Comparison of ENCODE assay signal across 1 cellular context in the genomic region with DNA sequence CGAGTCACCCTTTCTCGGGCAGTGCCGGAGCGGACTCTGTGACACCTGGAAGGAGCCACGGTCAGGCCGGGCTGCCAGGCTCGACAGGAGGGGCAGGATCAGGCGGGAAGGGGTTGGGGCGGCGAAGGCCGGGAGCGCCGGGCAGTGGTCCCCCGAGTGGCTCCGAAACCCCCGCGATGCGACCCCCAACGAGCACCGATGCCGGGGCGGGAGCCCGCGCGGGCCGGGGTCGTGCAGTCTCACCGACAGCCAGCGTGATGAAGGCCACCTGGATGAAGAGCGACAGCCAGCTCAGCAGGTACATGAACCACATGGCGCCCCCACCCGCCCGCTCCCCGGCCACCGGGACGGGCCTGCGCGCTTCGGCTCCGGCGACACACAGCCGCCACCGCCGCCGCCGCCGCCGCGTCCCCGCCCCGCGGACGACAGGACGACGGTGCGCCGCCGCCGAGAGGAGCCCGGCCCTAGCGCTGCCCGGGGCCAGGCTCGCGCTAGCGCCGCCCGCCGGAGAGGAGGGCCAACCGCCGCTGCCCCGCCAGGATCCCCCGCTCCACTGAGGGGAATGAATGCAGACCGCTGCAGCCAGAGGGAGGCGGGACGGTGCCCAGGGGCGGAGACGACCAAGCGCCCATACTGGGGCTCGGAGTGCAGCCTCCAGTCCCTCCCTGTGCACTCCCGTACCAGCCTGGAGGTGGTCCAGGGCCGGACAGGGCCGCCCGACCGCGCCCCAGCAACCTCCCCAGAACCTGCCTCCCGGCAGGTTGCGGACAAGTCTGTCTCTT.
TF ChIP-seq lines count a peak whose summit lies in the region.

Gene TEX261 (minus strand): TSS at position 429 of the 782 bp plus-strand sequence. CDS start 116 bp downstream, at position 313.

TF ChIP-seq in HepG2, 621 proteins besides CTCF, POLR2A, EP300 and RAD21 (continued from another document and continues in another):
- TF ChIP-seq, protein P1, sequence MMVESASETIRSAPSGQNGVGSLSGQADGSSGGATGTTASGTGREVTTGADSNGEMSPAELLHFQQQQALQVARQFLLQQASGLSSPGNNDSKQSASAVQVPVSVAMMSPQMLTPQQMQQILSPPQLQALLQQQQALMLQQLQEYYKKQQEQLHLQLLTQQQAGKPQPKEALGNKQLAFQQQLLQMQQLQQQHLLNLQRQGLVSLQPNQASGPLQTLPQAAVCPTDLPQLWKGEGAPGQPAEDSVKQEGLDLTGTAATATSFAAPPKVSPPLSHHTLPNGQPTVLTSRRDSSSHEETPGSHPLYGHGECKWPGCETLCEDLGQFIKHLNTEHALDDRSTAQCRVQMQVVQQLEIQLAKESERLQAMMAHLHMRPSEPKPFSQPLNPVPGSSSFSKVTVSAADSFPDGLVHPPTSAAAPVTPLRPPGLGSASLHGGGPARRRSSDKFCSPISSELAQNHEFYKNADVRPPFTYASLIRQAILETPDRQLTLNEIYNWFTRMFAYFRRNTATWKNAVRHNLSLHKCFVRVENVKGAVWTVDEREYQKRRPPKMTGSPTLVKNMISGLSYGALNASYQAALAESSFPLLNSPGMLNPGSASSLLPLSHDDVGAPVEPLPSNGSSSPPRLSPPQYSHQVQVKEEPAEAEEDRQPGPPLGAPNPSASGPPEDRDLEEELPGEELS (CRISPR knock-in tag; IDR thresholded peaks at IDR 0.05): no peak; the same call in 1 of the 2 replicates
- TF ChIP-seq ZKSCAN8 (CRISPR knock-in tag; IDR thresholded peaks at IDR 0.05; ENCODE audit: borderline replicate concordance) (no peak; the same call in 1 of the 2 replicates), ZNF766 (CRISPR knock-in tag; IDR thresholded peaks at IDR 0.05; ENCODE audit: borderline replicate concordance) (no peak), FOXK1 (CRISPR knock-in tag; IDR thresholded peaks at IDR 0.05; ENCODE audit: borderline replicate concordance, low read depth) (no peak), ZNF10 (CRISPR knock-in tag; IDR thresholded peaks at IDR 0.05; ENCODE audit: borderline replicate concordance, low read depth) (no peak), NR2F1 (CRISPR knock-in tag; IDR thresholded peaks at IDR 0.05) (no peak), ZNF891 (CRISPR knock-in tag; IDR thresholded peaks at IDR 0.05) (no peak), GPBP1L1 (CRISPR knock-in tag; IDR thresholded peaks at IDR 0.05) (no peak), ZBTB20 (CRISPR knock-in tag; IDR thresholded peaks at IDR 0.05; ENCODE audit: borderline replicate concordance, low read depth) (0 out of 2 replicates have a peak, but pooled peaks have one; percentile 24), HMG20A (CRISPR knock-in tag; IDR thresholded peaks at IDR 0.05; ENCODE audit: borderline replicate concordance) (no peak), SIN3B (IDR thresholded peaks at IDR 0.05; ENCODE audit: low read length) (no peak), ZNF839 (CRISPR knock-in tag; IDR thresholded peaks at IDR 0.05; ENCODE audit: borderline replicate concordance) (no peak), ZNF652 (CRISPR knock-in tag; IDR thresholded peaks at IDR 0.05; ENCODE audit: borderline replicate concordance, low read depth) (no peak), ZNF549 (CRISPR knock-in tag; IDR thresholded peaks at IDR 0.05) (0 out of 2 replicates have a peak, but pooled peaks have one; percentile 10), FUBP1 (CRISPR knock-in tag; IDR thresholded peaks at IDR 0.05; ENCODE audit: borderline replicate concordance) (peak; percentile 96; the same call in 1 of the 2 replicates), THYN1 (CRISPR knock-in tag; IDR thresholded peaks at IDR 0.05; ENCODE audit: borderline replicate concordance, low read depth) (no peak), KLF9 (CRISPR knock-in tag; IDR thresholded peaks at IDR 0.05; ENCODE audit: low read depth) (no peak), MZF1 (CRISPR knock-in tag; IDR thresholded peaks at IDR 0.05; ENCODE audit: borderline replicate concordance) (no peak; the same call in 1 of the 2 replicates), ZNF136 (CRISPR knock-in tag; IDR thresholded peaks at IDR 0.05; ENCODE audit: low read depth) (0 out of 2 replicates have a peak, but pooled peaks have one; percentile 71), TBP (CRISPR knock-in tag; IDR thresholded peaks at IDR 0.05) (no peak; the same call in 1 of the 2 replicates), ZNF530 (CRISPR knock-in tag; IDR thresholded peaks at IDR 0.05; ENCODE audit: low read depth) (0 out of 2 replicates have a peak, but pooled peaks have one; percentile 25), ZNF510 (CRISPR knock-in tag; IDR thresholded peaks at IDR 0.05; ENCODE audit: low read depth) (peak; percentile 78), ZNF776 (CRISPR knock-in tag; IDR thresholded peaks at IDR 0.05) (peak; percentile 14), NR1H2 (CRISPR knock-in tag; IDR thresholded peaks at IDR 0.05; ENCODE audit: borderline replicate concordance, low read depth) (no peak), ZNF234 (CRISPR knock-in tag; conservative IDR thresholded peaks at IDR 0.05) (no peak), SP2 (CRISPR knock-in tag; IDR thresholded peaks at IDR 0.05) (no peak), SMYD3 (CRISPR knock-in tag; IDR thresholded peaks at IDR 0.05) (no peak; the same call in 1 of the 2 replicates), NONO (IDR thresholded peaks at IDR 0.05) (no peak), NONO (CRISPR knock-in tag; conservative IDR thresholded peaks at IDR 0.05) (peak; percentile 82; the same call in 1 of the 2 replicates), HOXA3 (CRISPR knock-in tag; IDR thresholded peaks at IDR 0.05) (peak; percentile 82; the same call in 1 of the 2 replicates), ZNF737 (CRISPR knock-in tag; IDR thresholded peaks at IDR 0.05; ENCODE audit: borderline replicate concordance) (no peak), YEATS2 (CRISPR knock-in tag; IDR thresholded peaks at IDR 0.05; ENCODE audit: borderline replicate concordance) (peak; percentile 70; the same call in 1 of the 2 replicates), ZNF572 (CRISPR knock-in tag; IDR thresholded peaks at IDR 0.05) (peak; percentile 97; the same call in 1 of the 2 replicates), GABPB1 (CRISPR knock-in tag; IDR thresholded peaks at IDR 0.05) (peak; percentile 84), KLF16 (CRISPR knock-in tag; IDR thresholded peaks at IDR 0.05) (no peak; a peak in 1 of 4 replicates), FOXO1 (CRISPR knock-in tag; IDR thresholded peaks at IDR 0.05) (peak; percentile 59; the same call in 1 of the 2 replicates), JUN (CRISPR knock-in tag; IDR thresholded peaks at IDR 0.05) (no peak; the same call in 1 of the 2 replicates)
- TF ChIP-seq, protein P2, sequence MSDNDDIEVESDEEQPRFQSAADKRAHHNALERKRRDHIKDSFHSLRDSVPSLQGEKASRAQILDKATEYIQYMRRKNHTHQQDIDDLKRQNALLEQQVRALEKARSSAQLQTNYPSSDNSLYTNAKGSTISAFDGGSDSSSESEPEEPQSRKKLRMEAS (IDR thresholded peaks at IDR 0.05): peak; percentile 48; the same call in 1 of the 2 replicates
- TF ChIP-seq, protein P3, sequence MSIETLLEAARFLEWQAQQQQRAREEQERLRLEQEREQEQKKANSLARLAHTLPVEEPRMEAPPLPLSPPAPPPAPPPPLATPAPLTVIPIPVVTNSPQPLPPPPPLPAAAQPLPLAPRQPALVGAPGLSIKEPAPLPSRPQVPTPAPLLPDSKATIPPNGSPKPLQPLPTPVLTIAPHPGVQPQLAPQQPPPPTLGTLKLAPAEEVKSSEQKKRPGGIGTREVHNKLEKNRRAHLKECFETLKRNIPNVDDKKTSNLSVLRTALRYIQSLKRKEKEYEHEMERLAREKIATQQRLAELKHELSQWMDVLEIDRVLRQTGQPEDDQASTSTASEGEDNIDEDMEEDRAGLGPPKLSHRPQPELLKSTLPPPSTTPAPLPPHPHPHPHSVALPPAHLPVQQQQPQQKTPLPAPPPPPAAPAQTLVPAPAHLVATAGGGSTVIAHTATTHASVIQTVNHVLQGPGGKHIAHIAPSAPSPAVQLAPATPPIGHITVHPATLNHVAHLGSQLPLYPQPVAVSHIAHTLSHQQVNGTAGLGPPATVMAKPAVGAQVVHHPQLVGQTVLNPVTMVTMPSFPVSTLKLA (IDR thresholded peaks at IDR 0.05): no peak
- TF ChIP-seq, protein P4, sequence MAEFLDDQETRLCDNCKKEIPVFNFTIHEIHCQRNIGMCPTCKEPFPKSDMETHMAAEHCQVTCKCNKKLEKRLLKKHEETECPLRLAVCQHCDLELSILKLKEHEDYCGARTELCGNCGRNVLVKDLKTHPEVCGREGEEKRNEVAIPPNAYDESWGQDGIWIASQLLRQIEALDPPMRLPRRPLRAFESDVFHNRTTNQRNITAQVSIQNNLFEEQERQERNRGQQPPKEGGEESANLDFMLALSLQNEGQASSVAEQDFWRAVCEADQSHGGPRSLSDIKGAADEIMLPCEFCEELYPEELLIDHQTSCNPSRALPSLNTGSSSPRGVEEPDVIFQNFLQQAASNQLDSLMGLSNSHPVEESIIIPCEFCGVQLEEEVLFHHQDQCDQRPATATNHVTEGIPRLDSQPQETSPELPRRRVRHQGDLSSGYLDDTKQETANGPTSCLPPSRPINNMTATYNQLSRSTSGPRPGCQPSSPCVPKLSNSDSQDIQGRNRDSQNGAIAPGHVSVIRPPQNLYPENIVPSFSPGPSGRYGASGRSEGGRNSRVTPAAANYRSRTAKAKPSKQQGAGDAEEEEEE (CRISPR knock-in tag; IDR thresholded peaks at IDR 0.05; ENCODE audit: borderline replicate concordance): no peak
- TF ChIP-seq, protein P5, sequence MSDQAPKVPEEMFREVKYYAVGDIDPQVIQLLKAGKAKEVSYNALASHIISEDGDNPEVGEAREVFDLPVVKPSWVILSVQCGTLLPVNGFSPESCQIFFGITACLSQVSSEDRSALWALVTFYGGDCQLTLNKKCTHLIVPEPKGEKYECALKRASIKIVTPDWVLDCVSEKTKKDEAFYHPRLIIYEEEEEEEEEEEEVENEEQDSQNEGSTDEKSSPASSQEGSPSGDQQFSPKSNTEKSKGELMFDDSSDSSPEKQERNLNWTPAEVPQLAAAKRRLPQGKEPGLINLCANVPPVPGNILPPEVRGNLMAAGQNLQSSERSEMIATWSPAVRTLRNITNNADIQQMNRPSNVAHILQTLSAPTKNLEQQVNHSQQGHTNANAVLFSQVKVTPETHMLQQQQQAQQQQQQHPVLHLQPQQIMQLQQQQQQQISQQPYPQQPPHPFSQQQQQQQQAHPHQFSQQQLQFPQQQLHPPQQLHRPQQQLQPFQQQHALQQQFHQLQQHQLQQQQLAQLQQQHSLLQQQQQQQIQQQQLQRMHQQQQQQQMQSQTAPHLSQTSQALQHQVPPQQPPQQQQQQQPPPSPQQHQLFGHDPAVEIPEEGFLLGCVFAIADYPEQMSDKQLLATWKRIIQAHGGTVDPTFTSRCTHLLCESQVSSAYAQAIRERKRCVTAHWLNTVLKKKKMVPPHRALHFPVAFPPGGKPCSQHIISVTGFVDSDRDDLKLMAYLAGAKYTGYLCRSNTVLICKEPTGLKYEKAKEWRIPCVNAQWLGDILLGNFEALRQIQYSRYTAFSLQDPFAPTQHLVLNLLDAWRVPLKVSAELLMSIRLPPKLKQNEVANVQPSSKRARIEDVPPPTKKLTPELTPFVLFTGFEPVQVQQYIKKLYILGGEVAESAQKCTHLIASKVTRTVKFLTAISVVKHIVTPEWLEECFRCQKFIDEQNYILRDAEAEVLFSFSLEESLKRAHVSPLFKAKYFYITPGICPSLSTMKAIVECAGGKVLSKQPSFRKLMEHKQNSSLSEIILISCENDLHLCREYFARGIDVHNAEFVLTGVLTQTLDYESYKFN (CRISPR knock-in tag; conservative IDR thresholded peaks at IDR 0.05): peak; percentile 34
- TF ChIP-seq, protein P6, sequence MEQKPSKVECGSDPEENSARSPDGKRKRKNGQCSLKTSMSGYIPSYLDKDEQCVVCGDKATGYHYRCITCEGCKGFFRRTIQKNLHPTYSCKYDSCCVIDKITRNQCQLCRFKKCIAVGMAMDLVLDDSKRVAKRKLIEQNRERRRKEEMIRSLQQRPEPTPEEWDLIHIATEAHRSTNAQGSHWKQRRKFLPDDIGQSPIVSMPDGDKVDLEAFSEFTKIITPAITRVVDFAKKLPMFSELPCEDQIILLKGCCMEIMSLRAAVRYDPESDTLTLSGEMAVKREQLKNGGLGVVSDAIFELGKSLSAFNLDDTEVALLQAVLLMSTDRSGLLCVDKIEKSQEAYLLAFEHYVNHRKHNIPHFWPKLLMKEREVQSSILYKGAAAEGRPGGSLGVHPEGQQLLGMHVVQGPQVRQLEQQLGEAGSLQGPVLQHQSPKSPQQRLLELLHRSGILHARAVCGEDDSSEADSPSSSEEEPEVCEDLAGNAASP (CRISPR knock-in tag; IDR thresholded peaks at IDR 0.05; ENCODE audit: borderline replicate concordance): peak; percentile 43; the same call in 1 of the 2 replicates
- TF ChIP-seq, protein P7, sequence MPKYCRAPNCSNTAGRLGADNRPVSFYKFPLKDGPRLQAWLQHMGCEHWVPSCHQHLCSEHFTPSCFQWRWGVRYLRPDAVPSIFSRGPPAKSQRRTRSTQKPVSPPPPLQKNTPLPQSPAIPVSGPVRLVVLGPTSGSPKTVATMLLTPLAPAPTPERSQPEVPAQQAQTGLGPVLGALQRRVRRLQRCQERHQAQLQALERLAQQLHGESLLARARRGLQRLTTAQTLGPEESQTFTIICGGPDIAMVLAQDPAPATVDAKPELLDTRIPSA (CRISPR knock-in tag; IDR thresholded peaks at IDR 0.05; ENCODE audit: borderline replicate concordance): peak; percentile 77; the same call in 1 of the 2 replicates
- TF ChIP-seq, protein P8, sequence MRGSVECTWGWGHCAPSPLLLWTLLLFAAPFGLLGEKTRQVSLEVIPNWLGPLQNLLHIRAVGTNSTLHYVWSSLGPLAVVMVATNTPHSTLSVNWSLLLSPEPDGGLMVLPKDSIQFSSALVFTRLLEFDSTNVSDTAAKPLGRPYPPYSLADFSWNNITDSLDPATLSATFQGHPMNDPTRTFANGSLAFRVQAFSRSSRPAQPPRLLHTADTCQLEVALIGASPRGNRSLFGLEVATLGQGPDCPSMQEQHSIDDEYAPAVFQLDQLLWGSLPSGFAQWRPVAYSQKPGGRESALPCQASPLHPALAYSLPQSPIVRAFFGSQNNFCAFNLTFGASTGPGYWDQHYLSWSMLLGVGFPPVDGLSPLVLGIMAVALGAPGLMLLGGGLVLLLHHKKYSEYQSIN (CRISPR knock-in tag; IDR thresholded peaks at IDR 0.05; ENCODE audit: borderline replicate concordance): no peak
